ENCODE assay signal across 14 cellular contexts in the genomic region with DNA sequence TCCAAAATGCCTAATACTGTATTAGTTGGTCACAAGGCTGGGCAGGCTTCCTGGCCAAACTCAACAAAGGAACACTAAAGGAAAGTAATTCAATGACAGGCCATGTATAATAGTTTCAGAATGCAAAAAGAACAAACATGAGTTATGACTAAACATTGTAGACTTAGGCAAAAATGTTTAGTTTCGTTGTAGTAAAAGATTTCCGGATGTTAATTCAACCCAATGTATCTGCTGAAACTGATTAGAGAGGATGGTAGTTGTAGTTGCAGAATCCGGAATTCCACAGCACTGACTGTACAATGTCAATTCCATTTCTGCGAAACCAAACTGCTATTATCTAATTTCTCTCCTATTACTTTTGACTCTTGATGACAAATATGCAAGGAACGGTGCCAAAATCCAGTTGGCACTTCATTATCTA.
DNase-seq lines count a peak whose midpoint lies in the region; ATAC-seq and TF ChIP-seq lines count a peak whose summit lies in the region.
"Had no signal": no experiment of that assay in that cellular context is flagged by ENCODE, and none has a peak within 500 bp of the region (broad histone marks: within the 10 kb centered on the region; RNA-seq: fewer than 3 reads in every experiment).

No MANE protein-coding gene starts in this region.

- no peak for TF ChIP-seq CTCF in MCF 10A (IDR thresholded peaks at IDR 0.05; ENCODE audit: unreplicated experiment)
- TF ChIP-seq CTCF in breast epithelium (IDR thresholded peaks at IDR 0.05) = no peak
- TF ChIP-seq CTCF in ascending aorta (IDR thresholded peaks at IDR 0.05) = no peak
- no peak for TF ChIP-seq CTCF in heart right ventricle (IDR thresholded peaks at IDR 0.05)
- TF ChIP-seq CTCF in nephron progenitor cell (IDR thresholded peaks at IDR 0.05) = no peak

- no peaks in the 10 kb centered on the region for H3K9me3 ChIP-seq in breast epithelium
- no peaks in the 10 kb centered on the region for H3K9me3 ChIP-seq in ascending aorta
- H3K9me3 ChIP-seq in heart right ventricle = no peaks in the 10 kb centered on the region

- H3K36me3 ChIP-seq in breast epithelium = no peaks in the 10 kb centered on the region
- no peaks in the 10 kb centered on the region for H3K36me3 ChIP-seq in ascending aorta
- no peaks in the 10 kb centered on the region for H3K36me3 ChIP-seq in heart right ventricle

- TF ChIP-seq POLR2A in breast epithelium (IDR thresholded peaks at IDR 0.05) = no peak

- DNase-seq in MCF 10A (ENCODE audit: unreplicated experiment) (peak; percentile 87), breast epithelium (ENCODE audit: low spot score in 2 of 2) (no peak), ascending aorta (ENCODE audit: low spot score in 2 of 2) (peak in 1 of 2 donors; percentile 80), heart right ventricle (peak in 1 of 2 donors; percentile 26), nephron progenitor cell (no peak)
- no peak for DNase-seq in activated CD4-positive, alpha-beta T cell treated with anti-CD3 and anti-CD28 coated beads for 48 hours
- DNase-seq: activated T-cell treated with anti-CD3 and anti-CD28 coated beads, Interleukin-2, amount 50 U/mL, for 1 hour; NCI-H146; stimulated activated CD4-positive, alpha-beta T cell treated with anti-CD3 and anti-CD28 coated beads, Interleukin-15, amount 100 ng/mL, for 24 hours had no signal

- ATAC-seq in heart right ventricle (peak in 4 of 8 donors; percentile 37 to 61 (median 59)), HG02981 (IDR thresholded peaks at IDR 0.05; ENCODE audit: unreplicated experiment) (no peak), GM21786 (IDR thresholded peaks at IDR 0.05; ENCODE audit: unreplicated experiment) (no peak)
- ATAC-seq: stimulated activated memory B cell treated with anti-CD40 and anti-IgM and Interleukin-4, amounts not matched to agents 10 μg/mL and 1 μg/mL and 100 μg/mL, for 72 hours had no signal

- H3K27me3 ChIP-seq in breast epithelium = no peaks in the 10 kb centered on the region
- H3K27me3 ChIP-seq in ascending aorta = no peaks in the 10 kb centered on the region
- H3K27me3 ChIP-seq in heart right ventricle = no peaks in the 10 kb centered on the region

- intact Hi-C loops in MCF 10A (cut with micrococcal nuclease) = loop anchor here (1.0 kb wide), 1 partner anchor 19 kb away; no protein-coding TSS in a partner anchor
- intact Hi-C loops in breast epithelium (cut with DNase I; ENCODE audit: low total_unique reads) = no loop called here
- intact Hi-C loops in ascending aorta (cut with DNase I) = loop anchor here (1.0 to 5.0 kb wide), 3 partner anchors 30 to 115 kb away; no protein-coding TSS in a partner anchor
- intact Hi-C loops in heart right ventricle (cut with DNase I) = loop anchor here in 1 of 10 donors (5.0 kb wide), 1 partner anchor 1025 kb away; no protein-coding TSS in a partner anchor

- H3K4me3 ChIP-seq in breast epithelium (no peak overlapping the region), ascending aorta (peak overlapping the region; percentile 11 to 25), heart right ventricle (no peak overlapping the region)

- H3K27ac ChIP-seq in breast epithelium = no peak overlapping the region
- H3K27ac ChIP-seq in ascending aorta = peak overlapping the region; percentile 40 to 51
- H3K27ac ChIP-seq in heart right ventricle = peak overlapping the region in 6 of 10 donors; percentile 11 to 65 (median 54)
- H3K27ac ChIP-seq: 22Rv1 had no signal

- H3K4me3 Mint-ChIP-seq in MCF 10A (ENCODE audit: unreplicated experiment) (no peak overlapping the region), nephron progenitor cell (no peak overlapping the region)
- H3K4me3 Mint-ChIP-seq: central memory CD8-positive, alpha-beta T cell; stimulated activated memory B cell treated with anti-CD40 and anti-IgM and Interleukin-4, amounts not matched to agents 10 μg/mL and 1 μg/mL and 100 μg/mL, for 72 hours had no signal

- H3K9me3 Mint-ChIP-seq in MCF 10A (ENCODE audit: unreplicated experiment) = no peaks in the 10 kb centered on the region
- H3K9me3 Mint-ChIP-seq in nephron progenitor cell = no peaks in the 10 kb centered on the region
- H3K9me3 Mint-ChIP-seq: central memory CD8-positive, alpha-beta T cell; stimulated activated memory B cell treated with anti-CD40 and anti-IgM and Interleukin-4, amounts not matched to agents 10 μg/mL and 1 μg/mL and 100 μg/mL, for 72 hours had no signal

- H3K36me3 Mint-ChIP-seq in MCF 10A (ENCODE audit: insufficient read depth, unreplicated experiment) (no peaks in the 10 kb centered on the region), nephron progenitor cell (ENCODE audit: low read depth) (no peaks in the 10 kb centered on the region)
- H3K36me3 Mint-ChIP-seq: stimulated activated memory B cell treated with anti-CD40 and anti-IgM and Interleukin-4, amounts not matched to agents 10 μg/mL and 1 μg/mL and 100 μg/mL, for 72 hours had no signal

- H3K27me3 Mint-ChIP-seq in MCF 10A (ENCODE audit: insufficient read depth, unreplicated experiment) = no peaks in the 10 kb centered on the region
- no peaks in the 10 kb centered on the region for H3K27me3 Mint-ChIP-seq in nephron progenitor cell (ENCODE audit: low read depth, poor library complexity)
- H3K27me3 Mint-ChIP-seq: stimulated activated memory B cell treated with anti-CD40 and anti-IgM and Interleukin-4, amounts not matched to agents 10 μg/mL and 1 μg/mL and 100 μg/mL, for 72 hours had no signal

- H3K27ac Mint-ChIP-seq in MCF 10A (ENCODE audit: low read depth, unreplicated experiment) = peak overlapping the region; percentile 74
- H3K27ac Mint-ChIP-seq in nephron progenitor cell = no peak overlapping the region
- H3K27ac Mint-ChIP-seq: stimulated activated memory B cell treated with anti-CD40 and anti-IgM and Interleukin-4, amounts not matched to agents 10 μg/mL and 1 μg/mL and 100 μg/mL, for 72 hours had no signal

- H3K4me1 Mint-ChIP-seq in MCF 10A (ENCODE audit: insufficient read depth, unreplicated experiment) (peaks cover 10% of the 10 kb centered on the region), nephron progenitor cell (no peaks in the 10 kb centered on the region)
- H3K4me1 Mint-ChIP-seq: central memory CD8-positive, alpha-beta T cell; stimulated activated memory B cell treated with anti-CD40 and anti-IgM and Interleukin-4, amounts not matched to agents 10 μg/mL and 1 μg/mL and 100 μg/mL, for 72 hours had no signal

- no TSS peak for BruUV-seq in MCF 10A (replicated peaks; lab: Mats Ljungman, UMichigan)

- no peaks in the 10 kb centered on the region for H3K4me1 ChIP-seq in breast epithelium
- H3K4me1 ChIP-seq in ascending aorta = peaks cover 0 to 22% of the 10 kb centered on the region in 2 donors
- peaks cover 0 to 15% (median 0%) of the 10 kb centered on the region in 9 donors for H3K4me1 ChIP-seq in heart right ventricle

- POLR2A ChIA-PET in MCF 10A (lab: Yijun Ruan, JAX) = interaction anchor here (0.7 to 0.9 kb wide), 3 partner anchors 9 to 36 kb away, joined by 3 to 7 read pairs (median 3); no protein-coding TSS in a partner anchor

- CTCF ChIA-PET in MCF 10A (lab: Yijun Ruan, JAX) = interaction anchor here (0.9 to 1.0 kb wide), 2 partner anchors 16 to 19 kb away, joined by 3 read pairs; no protein-coding TSS in a partner anchor

- WGBS in heart right ventricle, 2 donors = 40 to 42% methylated on average over 5 of the region's 5 CpGs

Comparison
In these comparisons a context has a peak if more than half of its experiments do, and no peak if none do; other contexts are left out.
1. H3K27ac ChIP-seq: peak in ascending aorta (2 of 2) and heart right ventricle (6 of 10); none in breast epithelium (0 of 2).
2. H3K4me3 ChIP-seq: peak in ascending aorta (2 of 2); none in breast epithelium (0 of 3) and heart right ventricle (0 of 10).